Comparison of ENCODE assay signal across 35 cellular contexts in the genomic region with DNA sequence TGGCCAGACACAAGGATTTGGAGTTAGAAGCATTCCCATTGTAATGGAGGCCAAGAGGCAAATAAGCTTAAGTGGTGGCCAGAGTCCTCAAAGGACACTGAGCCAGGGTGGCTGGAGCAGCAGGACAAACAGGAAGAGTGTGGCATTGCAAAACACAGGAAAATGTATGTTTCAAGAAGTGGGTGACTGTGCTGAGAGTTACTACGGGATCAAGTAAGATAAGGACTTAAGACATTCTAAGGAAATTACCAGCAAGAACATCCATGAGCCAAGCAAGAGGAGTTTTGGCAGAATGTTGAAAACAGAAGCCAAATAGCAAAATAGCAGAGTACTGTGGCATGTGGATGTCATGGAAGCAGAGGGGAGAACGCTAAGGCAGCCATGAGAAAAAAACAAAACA.
"Had no signal": no experiment of that assay in that cellular context is flagged by ENCODE, and none has a peak within 500 bp of the region (broad histone marks: within the 10 kb centered on the region; RNA-seq: fewer than 3 reads in every experiment).

No MANE protein-coding gene starts in this region.

- H3K36me3 ChIP-seq: brain microvascular endothelial cell, WERI-Rb-1 had no signal

- H3K4me3 ChIP-seq: PC-9 had no signal

- H3K27ac ChIP-seq: brain microvascular endothelial cell, KMS-11, PC-9, RWPE1, WERI-Rb-1 had no signal

- H3K9ac ChIP-seq: KMS-11 had no signal

- H2AFZ ChIP-seq: PC-9 had no signal

- H3K4me2 ChIP-seq: KMS-11, PC-9 had no signal

- H3K27me3 ChIP-seq: brain microvascular endothelial cell had no signal

- DNase-seq: activated CD4-positive, alpha-beta memory T cell treated with anti-CD3 and anti-CD28 coated beads, Interleukin-2, amount 10 ng/mL, durations not matched to agents 7 days and 5 days; activated CD4-positive, alpha-beta T cell treated with anti-CD3 and anti-CD28 coated beads for 1 hour; activated CD4-positive, alpha-beta T cell treated with anti-CD3 and anti-CD28 coated beads for 48 hours; activated CD4-positive, CD25-positive, alpha-beta regulatory T cell; activated CD8-positive, alpha-beta memory T cell treated with anti-CD3 and anti-CD28 coated beads for 24 hours; activated CD8-positive, alpha-beta memory T cell treated with anti-CD3 and anti-CD28 coated beads, Interleukin-2, amount 10 ng/mL, durations not matched to agents 7 days and 5 days; activated CD8-positive, alpha-beta memory T cell treated with anti-CD3 and anti-CD28 coated beads, Interleukin-2, amount 50 U/mL, for 48 hours; activated effector memory CD4-positive, alpha-beta T cell treated with Interleukin-2 at 50 U/mL for 16 hours; activated naive CD4-positive, alpha-beta T cell treated with anti-CD3 and anti-CD28 coated beads, Interleukin-2, amount 10 ng/mL, durations not matched to agents 7 days and 5 days; activated naive CD8-positive, alpha-beta T cell treated with anti-CD3 and anti-CD28 coated beads, Interleukin-2, amount 50 U/mL, for 24 hours; activated T-cell treated with anti-CD3 and anti-CD28 coated beads, Interleukin-2, amount 50 U/mL, for 48 hours; amniotic stem cell; aorta; brain microvascular endothelial cell; MM.1S; MV-4-11; NCI-H1092; NCI-H146; NCI-H187; NCI-H2029 treated with DMSO at 0.1 percent for 48 hours; NCI-H2107; NCI-H2171; NCI-H510A; NCI-H526; NCI-H748 treated with DMSO at 0.1 percent for 48 hours; NK-92 treated with Interleukin-12 subunit alpha and Interleukin-12 subunit beta, amount 100 ng/mL, for 24 hours; SIG-M5; SW 1271; T-helper 1 cell; T-helper 2 cell; T-helper 9 cell; WERI-Rb-1 had no signal
